19 cellular contexts compared by ENCODE assay signal in the genomic region with DNA sequence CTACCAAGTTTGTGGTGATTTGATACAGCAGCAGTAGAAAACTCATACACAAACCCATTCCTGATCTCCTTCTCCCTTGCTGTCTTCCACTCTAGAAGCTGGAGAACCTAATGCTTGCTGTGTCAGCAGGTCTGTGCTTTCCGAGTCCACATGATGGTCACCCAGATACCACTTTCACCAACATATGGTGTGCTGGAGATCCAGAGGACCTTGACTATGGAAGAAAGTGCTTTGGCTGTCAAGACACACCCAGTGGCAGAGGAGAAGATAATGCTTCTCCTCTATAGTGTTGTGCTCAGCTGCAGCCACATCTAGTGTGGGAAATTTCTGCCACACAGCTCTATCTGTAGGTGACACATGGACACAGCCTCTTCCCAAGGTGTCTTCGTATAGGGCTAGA.
A peak's percentile ranks its signal among the peaks of the same experiment; 100 is the strongest.
DNase-seq lines count a peak whose midpoint lies in the region; ATAC-seq, FAIRE-seq and TF ChIP-seq lines count a peak whose summit lies in the region.
"Had no signal": no experiment of that assay in that cellular context is flagged by ENCODE, and none has a peak within 500 bp of the region (broad histone marks: within the 10 kb centered on the region; RNA-seq: fewer than 3 reads in every experiment).

No MANE protein-coding gene starts in this region.

- TF ChIP-seq CTCF in HCT116 (IDR thresholded peaks at IDR 0.05 in 2 of 3, conservative IDR thresholded peaks at IDR 0.05 in 1 of 3; ENCODE audit: borderline replicate concordance in 1 of 3, insufficient read depth in 1 of 3, low read depth in 2 of 3, low read length in 2 of 3) (no peak), Panc1 (IDR thresholded peaks at IDR 0.05) (no peak), foreskin keratinocyte (conservative IDR thresholded peaks at IDR 0.05) (no peak)

- DNase-seq in HCT116 (ENCODE audit: low read depth, low spot score): no peak
- DNase-seq in Panc1 (ENCODE audit: low read depth, low spot score): no peak
- DNase-seq in foreskin keratinocyte: no peak
- DNase-seq in small intestine: peak; percentile 67
- DNase-seq in NCI-H345 treated with DMSO at 0.1 percent for 48 hours (lab: John Stamatoyannopoulos, UW; ENCODE audit: unreplicated experiment): no peak
- DNase-seq: AML-193; CD4-positive, CD25-positive, alpha-beta regulatory T cell; DMS 273 treated with DMSO at 0.1 percent for 48 hours; DMS79; Karpas-422 had no signal

- H2AFZ ChIP-seq in HCT116 (ENCODE audit: low read depth, low read length, poor library complexity, severe bottlenecking): no peak overlapping the region

- no peak for TF ChIP-seq RAD21 in HCT116 (IDR thresholded peaks at IDR 0.05; ENCODE audit: low read depth)

- H3K36me3 ChIP-seq in HCT116 (ENCODE audit: control insufficient read depth in 1 of 2, insufficient read depth in 2 of 2, low read length in 2 of 2) (no peaks in the 10 kb centered on the region), Panc1 (ENCODE audit: control insufficient read depth, insufficient read depth, low read length) (no peaks in the 10 kb centered on the region), small intestine (ENCODE audit: control insufficient read depth in 2 of 2, insufficient read depth in 2 of 2, low read length in 2 of 2) (no peaks in the 10 kb centered on the region)
- H3K36me3 ChIP-seq: BLaER1 treated with 17β-estradiol and CSF1 and Interleukin-3, amounts not matched to agents 10 nM and 100 nM; HAP-1 had no signal

- POLR2A ChIA-PET in HCT116 (lab: Charles Lee) (no interaction called here), Panc1 (lab: Charles Lee) (interaction anchor here (0.6 to 0.7 kb wide), 2 partner anchors 13 to 145 kb away, joined by 7 read pairs; no protein-coding TSS in a partner anchor)

- no peak for TF ChIP-seq POLR2A in HCT116 (IDR thresholded peaks at IDR 0.05; ENCODE audit: borderline replicate concordance, extremely low read depth, insufficient read depth, insufficient read length)

- BruUV-seq in HCT116 (replicated peaks; lab: Mats Ljungman, UMichigan) (no TSS peak), Panc1 (replicated peaks; lab: Mats Ljungman, UMichigan) (no TSS peak)

- CTCF ChIA-PET in HCT116 (lab: Charles Lee): no interaction called here
- CTCF ChIA-PET in Panc1 (lab: Charles Lee): no interaction called here

- FAIRE-seq in small intestine (lab: Jason Lieb, UNC): no peak
- FAIRE-seq: GM12878, GM19239, H1, HepG2, HTR-8/SVneo had no signal

- intact Hi-C loops in HCT116 (cut with micrococcal nuclease): no loop called here
- intact Hi-C loops in Panc1 (cut with micrococcal nuclease; ENCODE audit: unreplicated experiment): no loop called here

- WGBS in small intestine, 3 donors: 53 to 86% (median 56%) methylated on average over 2 of the region's 2 CpGs

- H3K9ac ChIP-seq in HCT116 (ENCODE audit: low read length): no peak overlapping the region
- H3K9ac ChIP-seq: BLaER1 treated with 17β-estradiol and CSF1 and Interleukin-3, amounts not matched to agents 10 nM and 100 nM had no signal

- peaks cover 22 to 67% of the 10 kb centered on the region in 2 experiments for H3K4me1 ChIP-seq in HCT116 (ENCODE audit: control insufficient read depth in 1 of 2, insufficient read depth in 2 of 2, low read length in 2 of 2)
- peaks cover 33% of the 10 kb centered on the region for H3K4me1 ChIP-seq in Panc1 (ENCODE audit: control insufficient read depth, insufficient read depth, low read length)
- peaks cover 34% of the 10 kb centered on the region for H3K4me1 ChIP-seq in foreskin keratinocyte
- peaks cover 0 to 4% of the 10 kb centered on the region in 2 donors for H3K4me1 ChIP-seq in small intestine (ENCODE audit: control insufficient read depth in 2 of 2, insufficient read depth in 1 of 2, low read depth in 1 of 2, low read length in 1 of 2)
- H3K4me1 ChIP-seq: HAP-1 had no signal

- H3K27ac ChIP-seq in HCT116 (ENCODE audit: low read depth, low read length): no peak overlapping the region
- H3K27ac ChIP-seq in Panc1 (ENCODE audit: low read length): peak overlapping the region; percentile 25; the same call in 1 of the 2 replicates
- peak overlapping the region; percentile 93 for H3K27ac ChIP-seq in foreskin keratinocyte
- H3K27ac ChIP-seq in small intestine (ENCODE audit: low read depth in 1 of 2, low read length in 1 of 2): peak overlapping the region in 1 of 2 donors; percentile 62
- H3K27ac ChIP-seq: BLaER1 treated with 17β-estradiol and CSF1 and Interleukin-3, amounts not matched to agents 10 nM and 100 nM had no signal

- H4K20me1 ChIP-seq in HCT116 (ENCODE audit: insufficient read depth): no peaks in the 10 kb centered on the region
- H4K20me1 ChIP-seq: BLaER1 treated with 17β-estradiol and CSF1 and Interleukin-3, amounts not matched to agents 10 nM and 100 nM had no signal

- in situ Hi-C loops in Panc1 (cut with HindIII; ENCODE audit: low pct_unique_long_range_greater_than_20kb, low sequenced_read_pairs): no loop called here

- no peaks in the 10 kb centered on the region for H3K79me2 ChIP-seq in HCT116 (ENCODE audit: insufficient read depth, low read length)

- no peaks in the 10 kb centered on the region for H3K9me3 ChIP-seq in HCT116 (ENCODE audit: control insufficient read depth in 1 of 2, insufficient read depth in 1 of 2, low read depth in 1 of 2, low read length in 2 of 2)
- no peaks in the 10 kb centered on the region for H3K9me3 ChIP-seq in Panc1 (ENCODE audit: control insufficient read depth, insufficient read depth, low read depth, low read length)
- H3K9me3 ChIP-seq in small intestine (ENCODE audit: control insufficient read depth, low read depth): no peaks in the 10 kb centered on the region
- H3K9me3 ChIP-seq: HAP-1 had no signal

- H3K4me2 ChIP-seq in HCT116 (ENCODE audit: low read length): 0 out of 2 replicates have a peak overlapping the region, but pooled peaks have one; percentile 20
- H3K4me2 ChIP-seq: BLaER1 treated with 17β-estradiol and CSF1 and Interleukin-3, amounts not matched to agents 10 nM and 100 nM had no signal

- no peaks in the 10 kb centered on the region for H3K9me2 ChIP-seq in HCT116 (ENCODE audit: insufficient read depth)

- H3K4me3 ChIP-seq in HCT116 (replicated peaks in 1 of 2; ENCODE audit: low read depth in 1 of 2, low read length in 2 of 2) (no peak overlapping the region), Panc1 (ENCODE audit: low read depth in 2 of 2, low read length in 2 of 2) (no peak overlapping the region), small intestine (ENCODE audit: low read depth in 1 of 2, low read length in 2 of 2) (no peak overlapping the region)
- H3K4me3 ChIP-seq: BLaER1 treated with 17β-estradiol and CSF1 and Interleukin-3, amounts not matched to agents 10 nM and 100 nM; GM12878; HAP-1 had no signal

- no peaks in the 10 kb centered on the region for H3K27me3 ChIP-seq in HCT116 (ENCODE audit: insufficient read depth, low read length)
- H3K27me3 ChIP-seq in Panc1 (ENCODE audit: control insufficient read depth, insufficient read depth, low read length): no peaks in the 10 kb centered on the region
- H3K27me3 ChIP-seq in foreskin keratinocyte: no peaks in the 10 kb centered on the region
- no peaks in the 10 kb centered on the region for H3K27me3 ChIP-seq in small intestine (ENCODE audit: control insufficient read depth in 2 of 2, insufficient read depth in 2 of 2, low read length in 2 of 2)
- H3K27me3 ChIP-seq: BLaER1 treated with 17β-estradiol and CSF1 and Interleukin-3, amounts not matched to agents 10 nM and 100 nM had no signal

- RAD21 ChIA-PET in HCT116 (lab: Charles Lee; ENCODE audit: low non-redundant PET in 1 of 2, low total read pairs in 2 of 2, uncharacterized antibody in 2 of 2, unreplicated experiment in 2 of 2): no interaction called here

- ATAC-seq in HCT116 (no peak), Panc1 (no peak), foreskin keratinocyte (no peak), HG03095 (IDR thresholded peaks at IDR 0.05; ENCODE audit: unreplicated experiment) (no peak), GM18858 (IDR thresholded peaks at IDR 0.05; ENCODE audit: unreplicated experiment) (no peak)
- ATAC-seq: GM12878, HepG2 had no signal

TF ChIP-seq in HCT116, 20 proteins besides CTCF, POLR2A, EP300 and RAD21 (continues in another document):
- TF ChIP-seq SRF (IDR thresholded peaks at IDR 0.05; ENCODE audit: low read depth): no peak
- TF ChIP-seq TCF7L2 (IDR thresholded peaks at IDR 0.05; ENCODE audit: borderline replicate concordance, extremely low read depth, insufficient read depth, insufficient read length): no peak
- TF ChIP-seq, protein P1, sequence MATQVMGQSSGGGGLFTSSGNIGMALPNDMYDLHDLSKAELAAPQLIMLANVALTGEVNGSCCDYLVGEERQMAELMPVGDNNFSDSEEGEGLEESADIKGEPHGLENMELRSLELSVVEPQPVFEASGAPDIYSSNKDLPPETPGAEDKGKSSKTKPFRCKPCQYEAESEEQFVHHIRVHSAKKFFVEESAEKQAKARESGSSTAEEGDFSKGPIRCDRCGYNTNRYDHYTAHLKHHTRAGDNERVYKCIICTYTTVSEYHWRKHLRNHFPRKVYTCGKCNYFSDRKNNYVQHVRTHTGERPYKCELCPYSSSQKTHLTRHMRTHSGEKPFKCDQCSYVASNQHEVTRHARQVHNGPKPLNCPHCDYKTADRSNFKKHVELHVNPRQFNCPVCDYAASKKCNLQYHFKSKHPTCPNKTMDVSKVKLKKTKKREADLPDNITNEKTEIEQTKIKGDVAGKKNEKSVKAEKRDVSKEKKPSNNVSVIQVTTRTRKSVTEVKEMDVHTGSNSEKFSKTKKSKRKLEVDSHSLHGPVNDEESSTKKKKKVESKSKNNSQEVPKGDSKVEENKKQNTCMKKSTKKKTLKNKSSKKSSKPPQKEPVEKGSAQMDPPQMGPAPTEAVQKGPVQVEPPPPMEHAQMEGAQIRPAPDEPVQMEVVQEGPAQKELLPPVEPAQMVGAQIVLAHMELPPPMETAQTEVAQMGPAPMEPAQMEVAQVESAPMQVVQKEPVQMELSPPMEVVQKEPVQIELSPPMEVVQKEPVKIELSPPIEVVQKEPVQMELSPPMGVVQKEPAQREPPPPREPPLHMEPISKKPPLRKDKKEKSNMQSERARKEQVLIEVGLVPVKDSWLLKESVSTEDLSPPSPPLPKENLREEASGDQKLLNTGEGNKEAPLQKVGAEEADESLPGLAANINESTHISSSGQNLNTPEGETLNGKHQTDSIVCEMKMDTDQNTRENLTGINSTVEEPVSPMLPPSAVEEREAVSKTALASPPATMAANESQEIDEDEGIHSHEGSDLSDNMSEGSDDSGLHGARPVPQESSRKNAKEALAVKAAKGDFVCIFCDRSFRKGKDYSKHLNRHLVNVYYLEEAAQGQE (IDR thresholded peaks at IDR 0.05; ENCODE audit: low read depth): no peak
- TF ChIP-seq POLR2AphosphoS5 (IDR thresholded peaks at IDR 0.05; ENCODE audit: low read depth, low read length): no peak
- TF ChIP-seq, protein P2, sequence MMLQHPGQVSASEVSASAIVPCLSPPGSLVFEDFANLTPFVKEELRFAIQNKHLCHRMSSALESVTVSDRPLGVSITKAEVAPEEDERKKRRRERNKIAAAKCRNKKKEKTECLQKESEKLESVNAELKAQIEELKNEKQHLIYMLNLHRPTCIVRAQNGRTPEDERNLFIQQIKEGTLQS (IDR thresholded peaks at IDR 0.05): no peak
- no peak for TF ChIP-seq YY1 (IDR thresholded peaks at IDR 0.05; ENCODE audit: extremely low read depth, insufficient replicate concordance, low read depth, low read length)
- no peak for TF ChIP-seq SIN3A (IDR thresholded peaks at IDR 0.05; ENCODE audit: low read depth)
- no peak for TF ChIP-seq ZNF274 (IDR thresholded peaks at IDR 0.05; ENCODE audit: low read depth, low read length)
- no peak for TF ChIP-seq FOSL1 (IDR thresholded peaks at IDR 0.05; ENCODE audit: low read depth)
